Comparison of ENCODE assay signal across 25 cellular contexts in genomic region chr14:78638926-78639325, GRCh38.
DNase-seq lines count a peak whose midpoint lies in the region; ATAC-seq and FAIRE-seq lines count a peak whose summit lies in the region.
"Had no signal": no experiment of that assay in that cellular context is flagged by ENCODE, and none has a peak within 500 bp of the region (broad histone marks: within the 10 kb centered on the region; RNA-seq: fewer than 3 reads in every experiment).

No MANE protein-coding gene starts in this region.

- peak; percentile 9 for FAIRE-seq in urothelium cell line (lab: Jason Lieb, UNC)
- FAIRE-seq: GM12892, H54, K562 had no signal

- intact Hi-C loops in Right ventricle myocardium inferior (cut with DNase I) = no loop called here

- ATAC-seq in Right ventricle myocardium inferior (no peak), esophagus mucosa (no peak)
- ATAC-seq in stimulated activated naive CD8-positive, alpha-beta T cell treated with anti-CD3 and anti-CD28 coated beads, Interleukin-15, amount 100 ng/mL, for 72 hours = no peak
- ATAC-seq: CD8-positive, alpha-beta T cell; K562 had no signal

- H3K4me1 Mint-ChIP-seq in stimulated activated naive CD8-positive, alpha-beta T cell treated with anti-CD3 and anti-CD28 coated beads, Interleukin-15, amount 100 ng/mL, for 72 hours = no peaks in the 10 kb centered on the region

- H3K9me3 Mint-ChIP-seq in stimulated activated naive CD8-positive, alpha-beta T cell treated with anti-CD3 and anti-CD28 coated beads, Interleukin-15, amount 100 ng/mL, for 72 hours = no peaks in the 10 kb centered on the region
- H3K9me3 Mint-ChIP-seq: CD8-positive, alpha-beta T cell had no signal

- peaks cover 15% of the 10 kb centered on the region for H3K27me3 Mint-ChIP-seq in stimulated activated naive CD8-positive, alpha-beta T cell treated with anti-CD3 and anti-CD28 coated beads, Interleukin-15, amount 100 ng/mL, for 72 hours

- no peak overlapping the region for H3K4me3 Mint-ChIP-seq in stimulated activated naive CD8-positive, alpha-beta T cell treated with anti-CD3 and anti-CD28 coated beads, Interleukin-15, amount 100 ng/mL, for 72 hours
- H3K4me3 Mint-ChIP-seq: CD8-positive, alpha-beta T cell had no signal

- DNase-seq in ELF-1 (ENCODE audit: low read depth, low spot score) = peak; percentile 43
- DNase-seq in NCI-H146 (lab: John Stamatoyannopoulos, UW) = peak; percentile 82
- peak; percentile 57 for DNase-seq in islet precursor cell
- DNase-seq in urothelium cell line (ENCODE audit: low spot score) = no peak
- no peak for DNase-seq in Right ventricle myocardium inferior (ENCODE audit: missing footprints)
- DNase-seq in stimulated activated naive CD8-positive, alpha-beta T cell treated with anti-CD3 and anti-CD28 coated beads, Interleukin-15, amount 100 ng/mL, for 72 hours = no peak
- DNase-seq: C1 segment of cervical spinal cord; Caco-2; CD8-positive, alpha-beta T cell; Kasumi-1; NCI-H1092 treated with DMSO at 0.1 percent for 48 hours; NCI-H1436; NCI-H2029 treated with DMSO at 0.1 percent for 48 hours; NCI-H2171; NCI-H226; NCI-H524 treated with DMSO at 0.1 percent for 48 hours; NCI-H774; PC-9; RPMI8226; SHP77; T-helper 1 cell had no signal

- no peak overlapping the region for H3K27ac Mint-ChIP-seq in stimulated activated naive CD8-positive, alpha-beta T cell treated with anti-CD3 and anti-CD28 coated beads, Interleukin-15, amount 100 ng/mL, for 72 hours
- H3K27ac Mint-ChIP-seq: CD8-positive, alpha-beta T cell had no signal

Comparison
In these comparisons a context has a peak if more than half of its experiments do, and no peak if none do; other contexts are left out.
1. DNase-seq: peak in ELF-1 (single experiment), NCI-H146 (single experiment) and islet precursor cell (single experiment); none in urothelium cell line (single experiment), Right ventricle myocardium inferior (single experiment) and stimulated activated naive CD8-positive, alpha-beta T cell treated with anti-CD3 and anti-CD28 coated beads, Interleukin-15, amount 100 ng/mL, for 72 hours (0 of 2).